ENCODE assay signal across 16 cellular contexts in genomic region chr16:87160218-87160617, GRCh38.
DNase-seq lines count a peak whose midpoint lies in the region; ATAC-seq and TF ChIP-seq lines count a peak whose summit lies in the region.
"Had no signal": no experiment of that assay in that cellular context is flagged by ENCODE, and none has a peak within 500 bp of the region (broad histone marks: within the 10 kb centered on the region; RNA-seq: fewer than 3 reads in every experiment).

No MANE protein-coding gene starts in this region.

- H2BK12ac ChIP-seq in H9 (ENCODE audit: insufficient read length, low read depth, low read length), result no peak overlapping the region

- H4K20me1 ChIP-seq in H9 (ENCODE audit: control insufficient read depth, insufficient read depth, insufficient read length) (no peaks in the 10 kb centered on the region), mammary epithelial cell (ENCODE audit: insufficient read depth, low read length) (no peaks in the 10 kb centered on the region)

- POLR2A ChIA-PET in CD4-positive, alpha-beta T cell (lab: Charles Lee), result no interaction called here

- in situ Hi-C loops in mammary epithelial cell (cut with MboI; ENCODE audit: low sequenced_read_pairs in 2 of 2), result no loop called here

- H3K23me2 ChIP-seq in H9 (ENCODE audit: insufficient read length, low read depth, low read length, poor library complexity, severe bottlenecking), result no peaks in the 10 kb centered on the region

- DNase-seq in H9, result no peak
- peak; percentile 16 for DNase-seq in mammary epithelial cell
- no peak for DNase-seq in sciatic nerve (ENCODE audit: low spot score)
- no peak for DNase-seq in T-helper 17 cell
- DNase-seq in CD4-positive, alpha-beta T cell, result no peak
- DNase-seq: activated gamma-delta T cell treated with Interleukin-2 at 50 U/mL for 16 hours, anterior cingulate cortex, mesendoderm, NCI-H524 treated with DMSO at 0.1 percent for 48 hours, tibial artery had no signal

- no TSS peak for BruUV-seq in mammary epithelial cell (replicated peaks; lab: Mats Ljungman, UMichigan)

- no peak overlapping the region for H2BK15ac ChIP-seq in H9 (ENCODE audit: low read depth, low read length)

- H2BK120ac ChIP-seq in H9 (ENCODE audit: low read depth, low read length, poor library complexity, severe bottlenecking), result no peak overlapping the region

- H3K36me3 ChIP-seq in mammary epithelial cell (ENCODE audit: insufficient read depth, low read length), result no peaks in the 10 kb centered on the region
- no peaks in the 10 kb centered on the region for H3K36me3 ChIP-seq in liver (ENCODE audit: control insufficient read depth in 4 of 4, insufficient read depth in 3 of 4, low read depth in 1 of 4, low read length in 3 of 4)
- H3K36me3 ChIP-seq: neutrophil, SJSA1, tibial artery had no signal

- H4K5ac ChIP-seq in H9 (ENCODE audit: insufficient read length, low read depth, low read length), result no peak overlapping the region

- peaks cover 6% of the 10 kb centered on the region for H3K27me3 Mint-ChIP-seq in H9 (ENCODE audit: low read depth)
- H3K27me3 Mint-ChIP-seq in T-helper 17 cell, result peaks cover 23% of the 10 kb centered on the region
- H3K27me3 Mint-ChIP-seq in CD4-positive, alpha-beta T cell, result peaks cover 12% of the 10 kb centered on the region

- TF ChIP-seq RAD21 in liver (IDR thresholded peaks at IDR 0.05), result no peak

- peak overlapping the region in 2 of 3 experiments; percentile 53 to 63; a peak in 2 of 7 replicates for H3K27ac Mint-ChIP-seq in H9
- no peak overlapping the region for H3K27ac Mint-ChIP-seq in T-helper 17 cell
- H3K27ac Mint-ChIP-seq in CD4-positive, alpha-beta T cell, result no peak overlapping the region
- H3K27ac Mint-ChIP-seq: T-helper 2 cell treated with Interferon-gamma antibody and Interleukin-4, amounts not matched to agents 5 μg/mL and 100 μg/mL, for 36 hours had no signal

- no peak overlapping the region for H3K18ac ChIP-seq in H9 (ENCODE audit: insufficient read length, low read depth, low read length)

- H3K4me3 ChIP-seq in mammary epithelial cell (replicated peaks in 1 of 3; ENCODE audit: insufficient read depth in 1 of 3, low read depth in 2 of 3, low read length in 3 of 3) (no peak overlapping the region), liver (ENCODE audit: low read depth in 1 of 3, low read length in 3 of 3) (no peak overlapping the region)
- H3K4me3 ChIP-seq: SJSA1, tibial artery had no signal

- intact Hi-C loops in mammary epithelial cell (cut with micrococcal nuclease), result loop anchor here (5.0 kb wide), 1 partner anchor 47 kb away; no protein-coding TSS in a partner anchor
- intact Hi-C loops in sciatic nerve (cut with DNase I), result no loop called here
- intact Hi-C loops in CD4-positive, alpha-beta T cell (cut with DNase I, micrococcal nuclease), result no loop called here

- H3K79me2 ChIP-seq in H9 (ENCODE audit: insufficient read depth, low read length) (no peaks in the 10 kb centered on the region), mammary epithelial cell (ENCODE audit: insufficient read depth, low read length) (no peaks in the 10 kb centered on the region)

- dilution Hi-C loops in mammary epithelial cell (cut with HindIII; ENCODE audit: low sequenced_read_pairs), result no loop called here

- no peak for TF ChIP-seq CTCF in H9 (conservative IDR thresholded peaks at IDR 0.05)
- no peak for TF ChIP-seq CTCF in mammary epithelial cell (conservative IDR thresholded peaks at IDR 0.05 in 1 of 2, IDR thresholded peaks at IDR 0.05 in 1 of 2; ENCODE audit: extremely low read depth in 1 of 2, insufficient read depth in 1 of 2, low read depth in 1 of 2, low read length in 2 of 2)
- TF ChIP-seq CTCF in liver (IDR thresholded peaks at IDR 0.05; ENCODE audit: low read depth, low read length, missing input control), result no peak
- TF ChIP-seq CTCF in CD4-positive, alpha-beta T cell (IDR thresholded peaks at IDR 0.05), result no peak

- CTCF ChIA-PET in mammary epithelial cell (lab: Charles Lee; ENCODE audit: low non-redundant PET), result interaction anchor here (0.5 kb wide), 1 partner anchor 609 kb away, joined by 8 read pairs; no protein-coding TSS in a partner anchor
- CTCF ChIA-PET in CD4-positive, alpha-beta T cell (lab: Charles Lee), result no interaction called here

- H2BK20ac ChIP-seq in H9 (ENCODE audit: low read depth, low read length, poor library complexity, severe bottlenecking), result no peak overlapping the region

- H3K79me1 ChIP-seq in H9 (ENCODE audit: insufficient read depth, low read depth, low read length, poor library complexity, severe bottlenecking), result no peaks in the 10 kb centered on the region

- no peaks in the 10 kb centered on the region for H3K4me1 ChIP-seq in H9 (ENCODE audit: insufficient read depth, low read length)
- H3K4me1 ChIP-seq in mammary epithelial cell (ENCODE audit: insufficient read depth, low read length), result peaks cover 6% of the 10 kb centered on the region
- no peaks in the 10 kb centered on the region for H3K4me1 ChIP-seq in liver (ENCODE audit: control insufficient read depth in 4 of 4, insufficient read depth in 4 of 4, low read length in 3 of 4)
- H3K4me1 ChIP-seq: SJSA1 had no signal

- ATAC-seq in sciatic nerve (peak; percentile 84), GM21447 (IDR thresholded peaks at IDR 0.05; ENCODE audit: unreplicated experiment) (no peak), T-helper 17 cell (no peak), HG02678 (IDR thresholded peaks at IDR 0.05; ENCODE audit: unreplicated experiment) (no peak)
- no peak for ATAC-seq in CD4-positive, alpha-beta T cell (ENCODE audit: poor library complexity)

- no peak overlapping the region for H3K56ac ChIP-seq in H9 (ENCODE audit: insufficient read length, low read depth, low read length)

- H3K14ac ChIP-seq in H9 (ENCODE audit: insufficient read depth, low read length), result no peak overlapping the region

- no peak overlapping the region for H3K4ac ChIP-seq in H9 (ENCODE audit: low read depth, low read length)

- H2AK5ac ChIP-seq in H9 (ENCODE audit: insufficient read length, low read length), result no peak overlapping the region

- WGBS in H9 (ENCODE audit: extremely low coverage, insufficient read length, low lambda C conversion rate), result no CpG with 5 or more reads among the region's 15 CpGs
- WGBS in mammary epithelial cell (ENCODE audit: low coverage, missing lambda C conversion rate), result 4% methylated on average over 5 of the region's 15 CpGs
- WGBS in liver, result 47% methylated on average over 15 of the region's 15 CpGs

- H3K9ac ChIP-seq in H9 (ENCODE audit: extremely low read depth, insufficient read length, low read length) (no peak overlapping the region), mammary epithelial cell (ENCODE audit: insufficient read depth, low read length) (no peak overlapping the region), liver (ENCODE audit: low read depth in 1 of 2, low read length in 2 of 2) (no peak overlapping the region)

- H2AFZ ChIP-seq in H9 (ENCODE audit: low read length) (no peak overlapping the region), mammary epithelial cell (ENCODE audit: low read depth, low read length) (peak overlapping the region; percentile 55)

- H3K27ac ChIP-seq in H9 (ENCODE audit: insufficient read length, low read depth, low read length), result no peak overlapping the region
- H3K27ac ChIP-seq in mammary epithelial cell (ENCODE audit: insufficient read depth, low read depth, low read length), result no peak overlapping the region
- no peak overlapping the region for H3K27ac ChIP-seq in liver (ENCODE audit: low read depth in 1 of 2, low read length in 2 of 2)
- H3K27ac ChIP-seq in CD4-positive, alpha-beta T cell (ENCODE audit: low read depth, low read length), result no peak overlapping the region
- H3K27ac ChIP-seq: neutrophil, SJSA1, tibial artery had no signal

- H3K4me1 Mint-ChIP-seq in H9 (peaks cover 2 to 3% of the 10 kb centered on the region in 2 experiments; a peak in 2 of 4 replicates), T-helper 17 cell (no peaks in the 10 kb centered on the region)
- no peaks in the 10 kb centered on the region for H3K4me1 Mint-ChIP-seq in CD4-positive, alpha-beta T cell (ENCODE audit: low read depth)

- H3K9me3 ChIP-seq in H9 (ENCODE audit: control insufficient read depth, low read depth, low read length), result no peaks in the 10 kb centered on the region
- H3K9me3 ChIP-seq in mammary epithelial cell (replicated peaks; ENCODE audit: insufficient read depth, low read length), result no peaks in the 10 kb centered on the region
- no peaks in the 10 kb centered on the region for H3K9me3 ChIP-seq in liver (ENCODE audit: control insufficient read depth in 4 of 4, low read length in 3 of 4)
- H3K9me3 ChIP-seq in T-helper 17 cell (ENCODE audit: control insufficient read depth, low read length, poor library complexity, severe bottlenecking), result no peaks in the 10 kb centered on the region
- H3K9me3 ChIP-seq in CD4-positive, alpha-beta T cell (ENCODE audit: control insufficient read depth, low read length), result no peaks in the 10 kb centered on the region
- H3K9me3 ChIP-seq: neutrophil, SJSA1, tibial artery had no signal

- H3T11ph ChIP-seq in H9 (ENCODE audit: low read length), result no peak overlapping the region

- no peak overlapping the region for H3K23ac ChIP-seq in H9 (ENCODE audit: insufficient read length, low read depth, low read length)

- no peak overlapping the region for H4K91ac ChIP-seq in H9 (ENCODE audit: insufficient read length, low read depth, low read length)

- H4K8ac ChIP-seq in H9 (replicated peaks; ENCODE audit: insufficient read length, low read depth, low read length), result no peak overlapping the region

- no peaks in the 10 kb centered on the region; a peak in 2 of 5 replicates for H3K9me3 Mint-ChIP-seq in H9
- H3K9me3 Mint-ChIP-seq in CD4-positive, alpha-beta T cell, result no peaks in the 10 kb centered on the region

- no peak overlapping the region for H3K4me2 ChIP-seq in H9 (ENCODE audit: insufficient read depth, insufficient read length, low read length)
- H3K4me2 ChIP-seq in mammary epithelial cell (ENCODE audit: insufficient read depth, low read depth, low read length), result peak overlapping the region; percentile 20

- H3K27me3 ChIP-seq in H9 (ENCODE audit: insufficient read depth, low read length) (no peaks in the 10 kb centered on the region), mammary epithelial cell (ENCODE audit: insufficient read depth, low read length) (no peaks in the 10 kb centered on the region), liver (ENCODE audit: control insufficient read depth in 4 of 4, insufficient read depth in 4 of 4, low read length in 3 of 4) (peaks cover 0 to 5% (median 0%) of the 10 kb centered on the region in 4 donors)
- no peaks in the 10 kb centered on the region for H3K27me3 ChIP-seq in CD4-positive, alpha-beta T cell (ENCODE audit: control insufficient read depth, insufficient read depth, low read length)
- H3K27me3 ChIP-seq: SJSA1 had no signal

- H3K4me3 Mint-ChIP-seq in H9 (no peak overlapping the region), T-helper 17 cell (no peak overlapping the region)
- H3K4me3 Mint-ChIP-seq in CD4-positive, alpha-beta T cell, result no peak overlapping the region
- H3K4me3 Mint-ChIP-seq: T-helper 2 cell treated with Interferon-gamma antibody and Interleukin-4, amounts not matched to agents 5 μg/mL and 100 μg/mL, for 36 hours had no signal

- H3K36me3 Mint-ChIP-seq in H9 (ENCODE audit: insufficient read depth in 1 of 3, low read depth in 3 of 3), result no peaks in the 10 kb centered on the region
- peaks cover 2% of the 10 kb centered on the region for H3K36me3 Mint-ChIP-seq in T-helper 17 cell (ENCODE audit: low read depth)
- no peaks in the 10 kb centered on the region for H3K36me3 Mint-ChIP-seq in CD4-positive, alpha-beta T cell (ENCODE audit: low read depth)

- H2BK5ac ChIP-seq in H9 (ENCODE audit: insufficient read length, low read length), result no peak overlapping the region

Comparison
In these comparisons a context has a peak if more than half of its experiments do, and no peak if none do; other contexts are left out.
1. H3K27ac Mint-ChIP-seq: peak in H9 (2 of 3); none in T-helper 17 cell (single experiment) and CD4-positive, alpha-beta T cell (single experiment).